In the genomic region with DNA sequence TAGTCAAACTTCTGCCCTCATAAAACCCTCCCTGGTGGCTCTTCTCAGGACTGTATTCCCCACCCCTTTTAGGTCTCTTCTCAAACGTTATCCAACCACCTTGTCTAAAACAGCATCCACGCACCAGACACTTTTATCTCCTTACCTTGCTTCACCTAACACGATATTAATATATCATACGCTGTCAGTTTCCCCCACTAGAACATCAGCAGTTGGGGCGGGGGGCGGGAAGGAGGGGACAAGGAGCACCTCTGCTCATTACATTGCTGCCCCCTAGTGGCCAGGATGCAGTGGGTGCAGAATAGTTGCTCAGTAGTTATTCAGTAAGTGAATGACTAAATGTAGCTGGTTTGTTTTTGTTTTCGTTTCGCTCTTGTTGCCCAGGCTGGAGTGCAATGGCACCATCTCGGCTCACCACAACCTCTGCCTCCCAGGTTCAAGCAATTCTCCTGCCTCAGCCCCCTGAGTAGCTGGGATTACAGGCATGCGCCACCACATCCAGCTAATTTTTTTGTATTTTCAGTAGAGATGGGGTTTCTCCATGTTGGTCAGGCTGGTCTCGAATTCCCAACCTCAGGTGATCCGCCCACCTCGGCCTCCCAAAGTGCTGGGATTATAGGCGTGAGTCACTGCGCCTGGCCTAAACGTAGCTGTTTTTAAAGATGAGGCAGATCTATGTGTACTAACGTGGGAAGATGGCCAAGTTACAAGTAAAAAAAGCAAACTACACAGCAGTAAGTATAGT, we compare ENCODE assay signal across 7 cellular contexts. TPM values are rescaled to one million over a fixed set of nuclear protein-coding genes. Genes with fewer than 3 reads are reported as not detected.
DNase-seq lines count a peak whose midpoint lies in the region; FAIRE-seq and TF ChIP-seq lines count a peak whose summit lies in the region.
"Not testable (repeated sequence)": the region's sequence is repeated elsewhere in the genome, so short reads cannot be mapped to it uniquely, and the experiment has no call there.

No MANE protein-coding gene starts in this region.

- not testable (repeated sequence) for H3K27me3 ChIP-seq in small intestine (ENCODE audit: control insufficient read depth in 2 of 2, insufficient read depth in 2 of 2, low read length in 2 of 2)

- H3K9me3 ChIP-seq in small intestine (ENCODE audit: control insufficient read depth, low read depth), result not testable (repeated sequence)

- TF ChIP-seq CTCF in GM10248 (IDR thresholded peaks at IDR 0.05; ENCODE audit: control extremely low read depth, extremely low read depth, low read depth, missing control alignments) (peak; percentile 93), choroid plexus epithelial cell (conservative IDR thresholded peaks at IDR 0.05; ENCODE audit: low read depth, low read length) (peak; percentile 88)

- WGBS in small intestine, 3 donors, result 21 to 35% (median 28%) methylated on average over 17 of the region's 17 CpGs

- peak; percentile 86 for DNase-seq in GM10248 (ENCODE audit: extremely low spot score)
- peak; percentile 58 for DNase-seq in LoVo (ENCODE audit: low spot score)
- DNase-seq in OCI-M1 (lab: John Stamatoyannopoulos, UW), result peak; percentile 91
- DNase-seq in activated CD8-positive, alpha-beta memory T cell treated with anti-CD3 and anti-CD28 coated beads for 1 hour (ENCODE audit: extremely low read depth in 1 of 2, low read depth in 1 of 2), result peak; percentile 28 to 50
- peak; percentile 78 for DNase-seq in choroid plexus epithelial cell (ENCODE audit: low read depth)
- DNase-seq in inferior parietal cortex (ENCODE audit: extremely low spot score), result peak; percentile 68
- peak; percentile 66 for DNase-seq in small intestine

- H3K4me3 ChIP-seq in choroid plexus epithelial cell (ENCODE audit: low read depth, low read length); small intestine (ENCODE audit: low read depth in 1 of 2, low read length in 2 of 2): not testable (repeated sequence)

- not testable (repeated sequence) for H3K4me1 ChIP-seq in small intestine (ENCODE audit: control insufficient read depth in 2 of 2, insufficient read depth in 1 of 2, low read depth in 1 of 2, low read length in 1 of 2)

- CTCF ChIA-PET in GM10248 (lab: Yijun Ruan, JAX), result interaction anchor here (0.6 to 2.3 kb wide), 25 partner anchors 8 to 281 kb away, joined by 3 to 26 read pairs (median 4); a partner anchor contains a TSS

- not testable (repeated sequence) for FAIRE-seq in small intestine (lab: Jason Lieb, UNC)

- POLR2A ChIA-PET in GM10248 (lab: Yijun Ruan, JAX), result not testable (repeated sequence)

- not testable (repeated sequence) for H3K27ac ChIP-seq in small intestine (ENCODE audit: low read depth in 1 of 2, low read length in 1 of 2)

- H3K36me3 ChIP-seq in small intestine (ENCODE audit: control insufficient read depth in 2 of 2, insufficient read depth in 2 of 2, low read length in 2 of 2), result not testable (repeated sequence)

RNA-seq across cellular contexts. Expression of a gene that starts 35.2 kb away (rescaled TPM):
- polyA plus RNA-seq in small intestine, result 1 to 10 TPM in 1 of 3 donors, under 1 TPM in 1, not detected in 1; 0.27 to 1.6 TPM

RNA-seq across cellular contexts. Expression of a gene that starts 40.8 kb away (rescaled TPM):
- polyA plus RNA-seq in small intestine, result 1 to 10 TPM in 1 of 3 donors, under 1 TPM in 1, not detected in 1; 0.81 to 4.3 TPM

RNA-seq across cellular contexts. Expression of a gene that starts 41.2 kb away (rescaled TPM):
- 1 to 10 TPM; 4.5 to 8.4 (median 6.5) TPM for polyA plus RNA-seq in small intestine

Comparison
In these comparisons a context has a peak if more than half of its experiments do, and no peak if none do; other contexts are left out.
1. DNase-seq: peak in every context shown above with its lines; median percentile 91 in OCI-M1; 86 in GM10248; 78 in choroid plexus epithelial cell; 68 in inferior parietal cortex; 66 in small intestine; 58 in LoVo; 39 in activated CD8-positive, alpha-beta memory T cell treated with anti-CD3 and anti-CD28 coated beads for 1 hour.